ENCODE assay signal across 1 cellular context in the genomic region with DNA sequence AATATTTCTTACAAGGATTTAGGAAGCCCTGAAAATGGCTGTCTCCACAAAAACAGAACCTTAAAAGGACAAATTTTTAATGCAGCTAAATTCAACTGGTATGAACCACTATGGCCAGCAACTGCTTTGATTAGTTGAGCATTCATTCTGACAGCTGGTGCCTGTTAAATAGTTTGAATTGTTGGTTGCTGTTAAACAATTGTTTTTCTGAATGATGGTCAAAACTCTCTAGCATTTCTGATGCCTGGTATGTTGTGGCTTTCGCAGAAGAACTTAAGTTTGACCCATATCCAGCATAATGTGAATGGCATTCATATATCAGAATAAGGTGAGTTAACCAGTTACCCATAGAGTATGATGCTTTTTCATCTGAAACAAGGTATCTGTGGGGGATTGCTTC.
TF ChIP-seq lines count a peak whose summit lies in the region.

No MANE protein-coding gene starts in this region.

TF ChIP-seq in SK-N-SH treated with all-trans-retinoic acid at 6 μM for 48 hours, 23 proteins besides CTCF, POLR2A, EP300 and RAD21 (continued from another document):
- TF ChIP-seq, protein P1, sequence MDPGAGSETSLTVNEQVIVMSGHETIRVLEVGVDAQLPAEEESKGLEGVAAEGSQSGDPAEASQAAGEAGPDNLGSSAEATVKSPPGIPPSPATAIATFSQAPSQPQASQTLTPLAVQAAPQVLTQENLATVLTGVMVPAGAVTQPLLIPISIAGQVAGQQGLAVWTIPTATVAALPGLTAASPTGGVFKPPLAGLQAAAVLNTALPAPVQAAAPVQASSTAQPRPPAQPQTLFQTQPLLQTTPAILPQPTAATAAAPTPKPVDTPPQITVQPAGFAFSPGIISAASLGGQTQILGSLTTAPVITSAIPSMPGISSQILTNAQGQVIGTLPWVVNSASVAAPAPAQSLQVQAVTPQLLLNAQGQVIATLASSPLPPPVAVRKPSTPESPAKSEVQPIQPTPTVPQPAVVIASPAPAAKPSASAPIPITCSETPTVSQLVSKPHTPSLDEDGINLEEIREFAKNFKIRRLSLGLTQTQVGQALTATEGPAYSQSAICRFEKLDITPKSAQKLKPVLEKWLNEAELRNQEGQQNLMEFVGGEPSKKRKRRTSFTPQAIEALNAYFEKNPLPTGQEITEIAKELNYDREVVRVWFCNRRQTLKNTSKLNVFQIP (CRISPR knock-in tag; IDR thresholded peaks at IDR 0.05; ENCODE audit: borderline replicate concordance, low read depth): no peak
- no peak for TF ChIP-seq ZNF565 (CRISPR knock-in tag; conservative IDR thresholded peaks at IDR 0.05; ENCODE audit: low read depth)
- TF ChIP-seq ESRRG (CRISPR knock-in tag; IDR thresholded peaks at IDR 0.05): no peak
- TF ChIP-seq ISL1 (CRISPR knock-in tag; IDR thresholded peaks at IDR 0.05): no peak
- TF ChIP-seq PPARA (CRISPR knock-in tag; IDR thresholded peaks at IDR 0.05; ENCODE audit: borderline replicate concordance): no peak
